In genomic region chr2:201642086-201642578, GRCh38 we compare ENCODE assay signal across 9 cellular contexts. TPM values are rescaled to one million over a fixed set of nuclear protein-coding genes. Genes with fewer than 3 reads are reported as not detected.
DNase-seq lines count a peak whose midpoint lies in the region; ATAC-seq, FAIRE-seq and TF ChIP-seq lines count a peak whose summit lies in the region.
"Had no signal": no experiment of that assay in that cellular context is flagged by ENCODE, and none has a peak within 500 bp of the region (broad histone marks: within the 10 kb centered on the region; RNA-seq: fewer than 3 reads in every experiment).

No MANE protein-coding gene starts in this region.

- no peaks in the 10 kb centered on the region for H4K20me1 ChIP-seq in OCI-LY7 (ENCODE audit: insufficient read depth, low read length)

- peak overlapping the region; percentile 72 for H3K4me2 ChIP-seq in OCI-LY7 (ENCODE audit: low read length)

- H3K36me3 Mint-ChIP-seq in naive thymus-derived CD8-positive, alpha-beta T cell = peaks cover 0 to 5% (median 0%) of the 10 kb centered on the region in 3 donors

- H3K27ac Mint-ChIP-seq in naive thymus-derived CD8-positive, alpha-beta T cell = peak overlapping the region; percentile 93 to 100 (median 98)

- H3K9me3 ChIP-seq in OCI-LY7 (ENCODE audit: low read length) (no peaks in the 10 kb centered on the region), endocrine pancreas (ENCODE audit: control insufficient read depth, low read length) (no peaks in the 10 kb centered on the region)

- peaks cover 26% of the 10 kb centered on the region for H3K79me2 ChIP-seq in OCI-LY7 (ENCODE audit: insufficient read depth, low read depth, low read length)

- BruUV-seq in OCI-LY7 (replicated peaks; lab: Mats Ljungman, UMichigan) = TSS peak; percentile 88

- FAIRE-seq in urothelium cell line (lab: Jason Lieb, UNC) = no peak

- POLR2A ChIA-PET in AG04449 (lab: Yijun Ruan, JAX) = interaction anchor here (0.5 to 1.2 kb wide), 3 partner anchors 54 to 201 kb away, joined by 3 to 4 read pairs (median 3); no protein-coding TSS in a partner anchor
- POLR2A ChIA-PET in OCI-LY7 (lab: Charles Lee) = interaction anchor here (0.6 to 1.6 kb wide), 8 partner anchors 9 to 456 kb away, joined by 3 to 12 read pairs (median 4); partner anchors contain the start of genes ALS2, STRADB and TRAK2
- POLR2A ChIA-PET in naive thymus-derived CD8-positive, alpha-beta T cell (lab: Charles Lee) = interaction anchor here (0.9 to 2.2 kb wide), 5 partner anchors 9 to 778 kb away, joined by 3 to 13 read pairs (median 6); partner anchors contain the start of genes ALS2, CLK1, STRADB and TRAK2

- H3K9me3 Mint-ChIP-seq in naive thymus-derived CD8-positive, alpha-beta T cell = no peaks in the 10 kb centered on the region

- H3K4me3 Mint-ChIP-seq in naive thymus-derived CD8-positive, alpha-beta T cell = peak overlapping the region; percentile 81 to 99 (median 96)

- H2AFZ ChIP-seq in OCI-LY7 (ENCODE audit: low read length) = peak overlapping the region; percentile 85

- peak overlapping the region; percentile 89 for H3K9ac ChIP-seq in endocrine pancreas (ENCODE audit: control insufficient read depth, insufficient read depth, low read length)

- CTCF ChIA-PET in AG04449 (lab: Yijun Ruan, JAX) = interaction anchor here (0.5 to 1.9 kb wide), 5 partner anchors 15 to 409 kb away, joined by 3 to 7 read pairs (median 3); no protein-coding TSS in a partner anchor
- CTCF ChIA-PET in OCI-LY7 (lab: Charles Lee; ENCODE audit: unreplicated experiment) = no interaction called here

- H3K27me3 ChIP-seq in endocrine pancreas (ENCODE audit: control insufficient read depth, insufficient read depth, low read length) = no peaks in the 10 kb centered on the region

- peak; percentile 34 for ATAC-seq in GM19025 (IDR thresholded peaks at IDR 0.05; ENCODE audit: low read depth, unreplicated experiment)
- peak; percentile 43 for ATAC-seq in HG03175 (IDR thresholded peaks at IDR 0.05; ENCODE audit: unreplicated experiment)
- peak; percentile 62 to 68 for ATAC-seq in naive thymus-derived CD8-positive, alpha-beta T cell

- peaks cover 22% of the 10 kb centered on the region for H3K4me1 ChIP-seq in OCI-LY7 (ENCODE audit: insufficient read depth, low read length, poor library complexity, severe bottlenecking)
- H3K4me1 ChIP-seq in endocrine pancreas (ENCODE audit: control insufficient read depth, insufficient read depth, low read length) = peaks cover 4% of the 10 kb centered on the region

- no peak for DNase-seq in AG04449 (ENCODE audit: low read depth, low spot score)
- peak; percentile 5 for DNase-seq in OCI-LY7 (ENCODE audit: low spot score)
- peak in 1 of 10 donors; percentile 91 for DNase-seq in naive thymus-derived CD8-positive, alpha-beta T cell
- no peak for DNase-seq in stimulated activated CD4-positive, alpha-beta T cell treated with anti-CD3 and anti-CD28 coated beads, Interleukin-4, amount 100 ng/mL, for 1 hour
- no peak for DNase-seq in urothelium cell line (ENCODE audit: low spot score)

- no peak for TF ChIP-seq CTCF in AG04449 (IDR thresholded peaks at IDR 0.05; ENCODE audit: insufficient read depth, low read length, missing control alignments)
- TF ChIP-seq CTCF in OCI-LY7 (conservative IDR thresholded peaks at IDR 0.05; ENCODE audit: low read length) = no peak

- intact Hi-C loops in OCI-LY7 (cut with micrococcal nuclease; ENCODE audit: unreplicated experiment) = loop anchor here (2.0 to 5.0 kb wide), 3 partner anchors 191 to 409 kb away; partner anchors contain the start of genes CASP8, STRADB and TRAK2

- no peaks in the 10 kb centered on the region for H3K9me2 ChIP-seq in OCI-LY7 (ENCODE audit: insufficient read depth, low read length)

- H3K27ac ChIP-seq in OCI-LY7 (ENCODE audit: low read depth, low read length, poor library complexity, severe bottlenecking) = peak overlapping the region; percentile 75

- H3K36me3 ChIP-seq in OCI-LY7 (ENCODE audit: insufficient read depth, low read length) (peaks cover 19% of the 10 kb centered on the region), endocrine pancreas (ENCODE audit: control insufficient read depth, insufficient read depth, low read length) (no peaks in the 10 kb centered on the region)

- no peaks in the 10 kb centered on the region for H3K27me3 Mint-ChIP-seq in naive thymus-derived CD8-positive, alpha-beta T cell

- peaks cover 5 to 13% (median 10%) of the 10 kb centered on the region in 4 donors for H3K4me1 Mint-ChIP-seq in naive thymus-derived CD8-positive, alpha-beta T cell

- H3K4me3 ChIP-seq in AG04449 (ENCODE audit: low read depth, low read length) (peak overlapping the region; percentile 90), OCI-LY7 (ENCODE audit: low read depth, low read length, poor library complexity, severe bottlenecking) (peak overlapping the region; percentile 97), endocrine pancreas (ENCODE audit: control insufficient read depth, insufficient read depth, low read length) (peak overlapping the region; percentile 89)

RNA-seq across cellular contexts. Expression of gene TMEM237, which starts 1.2 kb away (rescaled TPM):
- 23.4 and 26.8 TPM in 2 replicates for total RNA-seq in OCI-LY7 (2014; rRNA removed; shearing (Covaris generic))
- total RNA-seq in OCI-LY7 (2022) = 29.2 and 30.5 TPM in 2 replicates
- total RNA-seq in naive thymus-derived CD8-positive, alpha-beta T cell = 1 to 10 TPM; 5.5 to 9.8 TPM
- polyA plus RNA-seq in naive thymus-derived CD8-positive, alpha-beta T cell = 1 to 10 TPM; 4.3 to 5.7 (median 4.8) TPM

RNA-seq across cellular contexts. Expression of gene MPP4, which starts 56.3 kb away (rescaled TPM):
- not detected in 2 replicates for total RNA-seq in OCI-LY7 (2014; rRNA removed; shearing (Covaris generic))
- not detected in 2 replicates for total RNA-seq in OCI-LY7 (2022)
- not detected for total RNA-seq in naive thymus-derived CD8-positive, alpha-beta T cell
- not detected for polyA plus RNA-seq in naive thymus-derived CD8-positive, alpha-beta T cell
- total RNA-seq: renal cortical epithelial cell had no signal
